Comparison of ENCODE assay signal across 24 cellular contexts in the genomic region with DNA sequence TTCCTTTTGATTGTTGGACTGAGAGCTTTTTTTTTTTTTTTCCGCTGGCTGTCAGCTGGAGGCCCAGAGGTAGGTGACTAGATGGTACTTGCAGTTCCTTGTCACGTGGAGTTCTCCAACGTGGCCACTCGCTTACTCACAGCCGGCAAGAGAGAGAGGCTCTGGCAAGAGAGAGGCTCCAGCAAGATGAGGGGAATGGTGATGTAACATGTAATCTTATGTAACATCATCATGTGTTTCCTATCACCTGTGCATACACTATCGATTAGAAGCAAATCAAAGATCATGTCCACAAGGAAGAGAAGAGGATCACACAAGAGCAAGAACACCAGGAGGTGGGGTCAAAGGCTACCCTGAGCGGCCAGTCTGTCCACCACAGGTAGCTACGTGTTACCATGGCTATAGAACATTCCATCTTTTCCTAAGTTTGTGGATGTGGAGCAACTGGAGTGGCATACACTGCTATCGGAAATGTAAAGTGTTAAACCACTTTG. TPM values are rescaled to one million over a fixed set of nuclear protein-coding genes. Genes with fewer than 3 reads are reported as not detected.
"Had no signal": no experiment of that assay in that cellular context is flagged by ENCODE, and none has a peak within 500 bp of the region (broad histone marks: within the 10 kb centered on the region; RNA-seq: fewer than 3 reads in every experiment).

No MANE protein-coding gene starts in this region.

- ATAC-seq: activated T-cell treated with anti-CD3 and anti-CD28 coated beads, Interleukin-2, amount 50 U/mL, for 4 hours; gastrocnemius medialis; stimulated activated naive CD8-positive, alpha-beta T cell treated with anti-CD3 and anti-CD28 coated beads, Interleukin-15, Interleukin-2, amounts not matched to agents 100 U/mL and 50 U/mL, for 24 hours had no signal

- H3K27me3 ChIP-seq: brain microvascular endothelial cell, tibial artery, uterus had no signal

- FAIRE-seq: endothelial cell of umbilical vein, kidney had no signal

- H3K27ac ChIP-seq: brain microvascular endothelial cell, gastrocnemius medialis, left ventricle myocardium inferior, tibial artery, uterus had no signal

- H3K9me3 ChIP-seq: gastrocnemius medialis, left ventricle myocardium inferior, tibial artery, uterus had no signal

- H3K4me3 ChIP-seq: gastrocnemius medialis, left ventricle myocardium inferior, tibial artery, uterus had no signal

- H3K36me3 ChIP-seq: brain microvascular endothelial cell, gastrocnemius medialis, left ventricle myocardium inferior, tibial artery, uterus had no signal

- H3K4me1 ChIP-seq: uterus had no signal

- DNase-seq: activated CD4-positive, alpha-beta T cell treated with anti-CD3 and anti-CD28 coated beads, Interleukin-2, amount 50 U/mL, for 1 hour; activated CD4-positive, CD25-positive, alpha-beta regulatory T cell treated with anti-CD3 and anti-CD28 coated beads, Interleukin-2, amount 50 U/mL, for 72 hours; activated CD8-positive, alpha-beta memory T cell treated with anti-CD3 and anti-CD28 coated beads, Interleukin-2, amount 50 U/mL, for 4 hours; activated naive CD4-positive, alpha-beta T cell treated with anti-CD3 and anti-CD28 coated beads, Interleukin-2, amount 10 ng/mL, durations not matched to agents 7 days and 5 days; activated T-cell treated with anti-CD3 and anti-CD28 coated beads, Interleukin-2, amount 50 U/mL, for 4 hours; aorta; brain microvascular endothelial cell; effector CD8-positive, alpha-beta T cell; gastrocnemius medialis; head of caudate nucleus; kidney; left ventricle myocardium inferior; naive B cell; stimulated activated CD4-positive, alpha-beta T cell treated with anti-CD3 and anti-CD28 coated beads, Interleukin-2, amount 100 ng/mL, for 24 hours; stimulated activated naive CD8-positive, alpha-beta T cell treated with anti-CD3 and anti-CD28 coated beads, Interleukin-15, Interleukin-2, amounts not matched to agents 100 U/mL and 50 U/mL, for 24 hours; substantia nigra; tibial artery; uterus had no signal

RNA-seq across cellular contexts. Expression of gene CYP17A1, which starts 12.9 kb away (rescaled TPM):
- total RNA-seq: endothelial cell of umbilical vein, left ventricle myocardium inferior, mononuclear cell, neural crest cell, omental fat pad, progenitor cell of endocrine pancreas, skeletal muscle tissue had no signal
- polyA plus RNA-seq: endothelial cell of umbilical vein had no signal

RNA-seq across cellular contexts. Expression of gene AS3MT, which starts 19.2 kb away (rescaled TPM):
- total RNA-seq: endothelial cell of umbilical vein had no signal
